In genomic region chr2:236350426-236350825, GRCh38 we compare ENCODE assay signal across 5 cellular contexts.
"Had no signal": no experiment of that assay in that cellular context is flagged by ENCODE, and none has a peak within 500 bp of the region (broad histone marks: within the 10 kb centered on the region; RNA-seq: fewer than 3 reads in every experiment).

No MANE protein-coding gene starts in this region.

- H2AFZ ChIP-seq: GM23248 had no signal

- H3K27ac ChIP-seq: GM23248 had no signal

- H3K4me3 ChIP-seq: GM23248 had no signal

- H3K9ac ChIP-seq: GM23248 had no signal

- DNase-seq: GM23248, GOT3, H7, HCEC 1CT, IMR-90 had no signal
